In genomic region chr19:17847538-17848366, GRCh38 we compare ENCODE assay signal across 8 cellular contexts. TPM values are rescaled to one million over a fixed set of nuclear protein-coding genes. Genes with fewer than 3 reads are reported as not detected.
DNase-seq lines count a peak whose midpoint lies in the region; ATAC-seq and TF ChIP-seq lines count a peak whose summit lies in the region.

TSS of gene JAK3 (minus strand) at chr19:17847982. CDS start at chr19:17844417, 3,565 bp downstream.

- H3K4me3 Mint-ChIP-seq in endothelial cell (ENCODE audit: unreplicated experiment): peak within 1 kb of the TSS; percentile 69

- TF ChIP-seq CTCF in endothelial cell (IDR thresholded peaks at IDR 0.05; ENCODE audit: unreplicated experiment): no peak

- H3K9me3 Mint-ChIP-seq in endothelial cell (ENCODE audit: unreplicated experiment): no peaks in the 10 kb centered on the region

- peak; percentile 80 for DNase-seq in AG08396 (ENCODE audit: low spot score)
- DNase-seq in NCI-H1092 treated with DMSO at 0.1 percent for 48 hours (lab: John Stamatoyannopoulos, UW): peak; percentile 12
- DNase-seq in activated CD8-positive, alpha-beta memory T cell treated with anti-CD3 and anti-CD28 coated beads, Interleukin-2, amount 50 U/mL, for 1 hour (ENCODE audit: extremely low read depth): peak; percentile 64
- DNase-seq in endothelial cell (ENCODE audit: low spot score): peak; percentile 89
- DNase-seq in mucosa of gallbladder (ENCODE audit: low spot score): peak; percentile 51
- peak; percentile 65 to 78 for DNase-seq in stimulated activated CD8-positive, alpha-beta memory T cell treated with anti-CD3 and anti-CD28 coated beads, Interleukin-4, amount 100 ng/mL, for 1 hour (ENCODE audit: low read depth in 2 of 2, low spot score in 1 of 2)
- no peak for DNase-seq in H4 (ENCODE audit: low spot score)

- H3K4me1 Mint-ChIP-seq in endothelial cell (ENCODE audit: unreplicated experiment): peaks cover 8% of the 10 kb centered on the region

- H3K27ac Mint-ChIP-seq in endothelial cell (ENCODE audit: unreplicated experiment): peak within 1 kb of the TSS; percentile 81

- H3K36me3 Mint-ChIP-seq in endothelial cell (ENCODE audit: low read depth, unreplicated experiment): peaks cover 3% of the 10 kb centered on the region

- ATAC-seq in GM19395 (IDR thresholded peaks at IDR 0.05; ENCODE audit: unreplicated experiment): peak; percentile 70

- H3K27me3 Mint-ChIP-seq in endothelial cell (ENCODE audit: unreplicated experiment): peaks cover 4% of the 10 kb centered on the region

RNA-seq across cellular contexts. Expression of gene JAK3, which starts in this region (rescaled TPM):
- total RNA-seq in endothelial cell (ENCODE audit: unreplicated experiment) (30.9 TPM), mucosa of gallbladder (13.4 TPM)
- total RNA-seq in H4 (2014; rRNA removed; shearing (Covaris generic)): 0.37 and 0.90 TPM in 2 replicates
